7 cellular contexts compared by ENCODE assay signal in the genomic region with DNA sequence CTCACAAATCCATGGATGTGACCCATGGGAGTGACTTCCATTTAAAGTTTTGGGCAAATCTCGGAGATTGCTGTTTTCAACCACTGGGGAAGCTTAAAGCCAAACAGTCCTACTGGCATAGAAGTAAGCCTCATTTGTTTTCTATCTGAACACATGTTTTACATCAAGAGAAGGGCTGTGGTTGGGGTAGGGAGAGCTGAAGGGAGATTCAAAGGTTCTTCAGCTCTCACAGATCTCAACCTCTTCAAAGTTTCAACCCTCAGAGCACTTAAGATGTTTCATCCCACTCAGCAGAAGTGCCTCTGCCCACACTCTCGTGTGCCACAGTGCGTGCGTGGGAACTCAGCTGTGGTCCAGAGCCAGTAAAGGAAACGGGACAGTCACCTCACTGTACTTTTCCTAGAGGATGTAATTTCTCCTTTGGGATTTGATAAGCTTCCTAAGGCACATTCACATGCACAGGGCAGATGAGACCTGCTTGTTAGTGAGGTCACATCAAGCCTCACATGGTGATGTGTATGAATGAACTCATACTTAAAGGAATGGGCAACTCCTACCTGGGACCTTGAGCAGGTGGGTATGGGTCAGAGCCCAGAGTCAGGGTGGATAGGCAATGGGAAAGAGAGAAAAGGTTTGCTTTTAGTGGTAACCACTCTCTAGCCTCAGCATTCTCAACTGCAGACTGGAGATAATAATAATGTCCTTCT.
DNase-seq lines count a peak whose midpoint lies in the region; ATAC-seq and TF ChIP-seq lines count a peak whose summit lies in the region.
"Not testable (repeated sequence)": the region's sequence is repeated elsewhere in the genome, so short reads cannot be mapped to it uniquely, and the experiment has no call there.

No MANE protein-coding gene starts in this region.

- H3K4me1 Mint-ChIP-seq in T-cell, result peaks cover 6 to 11% (median 10%) of the 10 kb centered on the region in 3 donors
- H3K4me1 Mint-ChIP-seq in activated T-cell treated with anti-CD3 and anti-CD28 coated beads, Interleukin-2, amount 50 U/mL, for 4 hours (ENCODE audit: low read depth); activated naive CD4-positive, alpha-beta T cell treated with anti-CD3 and anti-CD28 coated beads, Interleukin-2, amount 10 ng/mL, durations not matched to agents 7 days and 5 days: not testable (repeated sequence)

- not testable (repeated sequence) for TF ChIP-seq CTCF in foreskin keratinocyte (conservative IDR thresholded peaks at IDR 0.05)

- POLR2A ChIA-PET in T-cell (lab: Charles Lee), result not testable (repeated sequence)

- H3K27ac ChIP-seq in foreskin keratinocyte, result not testable (repeated sequence)

- peak in 17 of 34 experiments; percentile 3 to 28 (median 9) for DNase-seq in T-cell
- peak; percentile 41 to 51 for DNase-seq in activated CD4-positive, alpha-beta T cell treated with anti-CD3 and anti-CD28 coated beads, Interleukin-2, amount 50 U/mL, for 48 hours
- peak; percentile 9 for DNase-seq in activated T-cell treated with anti-CD3 and anti-CD28 coated beads, Interleukin-2, amount 50 U/mL, for 4 hours
- peak; percentile 38 for DNase-seq in activated naive CD4-positive, alpha-beta T cell treated with anti-CD3 and anti-CD28 coated beads, Interleukin-2, amount 10 ng/mL, durations not matched to agents 7 days and 5 days
- DNase-seq in foreskin keratinocyte, result not testable (repeated sequence)
- peak; percentile 18 for DNase-seq in stimulated activated CD4-positive, alpha-beta T cell treated with anti-CD3 and anti-CD28 coated beads, Interleukin-1b, Interleukin-23, amount 100 ng/mL, for 48 hours
- peak; percentile 2 for DNase-seq in stimulated activated CD8-positive, alpha-beta memory T cell treated with anti-CD3 and anti-CD28 coated beads, Interleukin-7, amount 100 ng/mL, for 24 hours (ENCODE audit: low read depth)

- H3K4me1 ChIP-seq in foreskin keratinocyte, result not testable (repeated sequence)

- not testable (repeated sequence) for H3K9me3 Mint-ChIP-seq in T-cell; activated T-cell treated with anti-CD3 and anti-CD28 coated beads, Interleukin-2, amount 50 U/mL, for 4 hours; activated naive CD4-positive, alpha-beta T cell treated with anti-CD3 and anti-CD28 coated beads, Interleukin-2, amount 10 ng/mL, durations not matched to agents 7 days and 5 days

- not testable (repeated sequence) for H3K4me3 Mint-ChIP-seq in T-cell; activated T-cell treated with anti-CD3 and anti-CD28 coated beads, Interleukin-2, amount 50 U/mL, for 4 hours; activated naive CD4-positive, alpha-beta T cell treated with anti-CD3 and anti-CD28 coated beads, Interleukin-2, amount 10 ng/mL, durations not matched to agents 7 days and 5 days

- peak overlapping the region; percentile 22 to 48 for H3K27ac Mint-ChIP-seq in T-cell
- H3K27ac Mint-ChIP-seq in activated naive CD4-positive, alpha-beta T cell treated with anti-CD3 and anti-CD28 coated beads, Interleukin-2, amount 10 ng/mL, durations not matched to agents 7 days and 5 days, result not testable (repeated sequence)

- ATAC-seq in T-cell (replicated peaks in 1 of 4) (peak; percentile 79 to 99 (median 87)), foreskin keratinocyte (peak; percentile 33)
- peak; percentile 76 to 81 for ATAC-seq in activated T-cell treated with anti-CD3 and anti-CD28 coated beads, Interleukin-2, amount 50 U/mL, for 4 hours

- H3K27me3 ChIP-seq in foreskin keratinocyte, result not testable (repeated sequence)

- CTCF ChIA-PET in T-cell (lab: Charles Lee); activated naive CD4-positive, alpha-beta T cell treated with anti-CD3 and anti-CD28 coated beads, Interleukin-2, amount 10 ng/mL, durations not matched to agents 7 days and 5 days (lab: Charles Lee): not testable (repeated sequence)

- not testable (repeated sequence) for H3K36me3 Mint-ChIP-seq in T-cell; activated T-cell treated with anti-CD3 and anti-CD28 coated beads, Interleukin-2, amount 50 U/mL, for 4 hours (ENCODE audit: insufficient read depth); activated naive CD4-positive, alpha-beta T cell treated with anti-CD3 and anti-CD28 coated beads, Interleukin-2, amount 10 ng/mL, durations not matched to agents 7 days and 5 days

- not testable (repeated sequence) for H3K27me3 Mint-ChIP-seq in T-cell; activated T-cell treated with anti-CD3 and anti-CD28 coated beads, Interleukin-2, amount 50 U/mL, for 4 hours (ENCODE audit: low read depth); activated naive CD4-positive, alpha-beta T cell treated with anti-CD3 and anti-CD28 coated beads, Interleukin-2, amount 10 ng/mL, durations not matched to agents 7 days and 5 days

Comparison
In these comparisons a context has a peak if more than half of its experiments do, and no peak if none do; other contexts are left out.
1. ATAC-seq: peak in every context shown above with its lines; median percentile 87 in T-cell; 78 in activated T-cell treated with anti-CD3 and anti-CD28 coated beads, Interleukin-2, amount 50 U/mL, for 4 hours; 33 in foreskin keratinocyte.